ENCODE assay signal across 8 cellular contexts in the genomic region with DNA sequence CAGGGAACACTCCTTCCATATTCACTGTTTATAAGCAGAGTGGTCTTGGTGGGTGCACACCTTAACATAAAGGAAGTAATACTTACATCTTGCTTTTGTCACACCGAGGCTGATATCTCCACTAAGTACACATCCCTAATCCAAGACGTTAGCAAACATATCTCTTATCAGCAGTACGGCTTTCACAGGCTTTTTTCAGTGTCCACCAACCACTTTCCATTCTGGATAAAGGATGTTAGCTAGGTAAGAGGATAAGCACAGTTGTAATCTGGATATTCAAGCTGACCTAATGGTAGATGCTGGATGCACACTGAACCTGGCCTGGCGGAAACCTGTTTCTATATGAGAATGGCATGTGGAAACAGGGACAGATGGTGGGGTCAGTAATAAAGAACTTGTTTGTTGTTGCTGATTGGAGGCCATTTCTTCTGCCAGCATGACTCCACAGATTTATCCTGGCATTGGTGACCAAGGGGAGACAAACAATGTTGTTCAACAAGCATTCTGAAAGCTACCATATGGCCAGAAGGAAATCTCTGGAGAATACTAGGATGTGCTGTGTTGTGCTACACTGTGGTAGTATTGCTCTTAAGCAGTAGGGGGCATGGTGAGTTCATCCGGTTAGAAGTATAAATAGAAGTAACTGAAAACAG.
DNase-seq lines count a peak whose midpoint lies in the region; ATAC-seq, FAIRE-seq and TF ChIP-seq lines count a peak whose summit lies in the region.

No MANE protein-coding gene starts in this region.

- peaks cover 7% of the 10 kb centered on the region; the same call in 1 of the 2 replicates for H3K4me1 ChIP-seq in Caco-2

- TF ChIP-seq CTCF in Caco-2 (IDR thresholded peaks at IDR 0.05; ENCODE audit: insufficient read depth in 1 of 2, low read depth in 1 of 2, low read length in 1 of 2, severe bottlenecking in 1 of 2, unreplicated experiment in 1 of 2), result peak; percentile 36 to 44
- peak; percentile 74 for TF ChIP-seq CTCF in osteocyte (IDR thresholded peaks at IDR 0.05)

- no peak overlapping the region for H3K4me3 Mint-ChIP-seq in Caco-2 (ENCODE audit: unreplicated experiment)
- H3K4me3 Mint-ChIP-seq in osteocyte (ENCODE audit: unreplicated experiment), result no peak overlapping the region

- H3K4me3 ChIP-seq in Caco-2 (ENCODE audit: low read depth, low read length), result no peak overlapping the region

- BruUV-seq in Caco-2 (replicated peaks; lab: Mats Ljungman, UMichigan), result no TSS peak

- H3K27me3 ChIP-seq in Caco-2 (replicated peaks; ENCODE audit: control insufficient read depth, insufficient read depth, low read length), result no peaks in the 10 kb centered on the region

- no peak overlapping the region for H3K27ac Mint-ChIP-seq in Caco-2 (ENCODE audit: unreplicated experiment)
- peak overlapping the region; percentile 45 for H3K27ac Mint-ChIP-seq in osteocyte (ENCODE audit: unreplicated experiment)

- no peaks in the 10 kb centered on the region for H3K36me3 Mint-ChIP-seq in Caco-2 (ENCODE audit: insufficient read depth, unreplicated experiment)
- H3K36me3 Mint-ChIP-seq in osteocyte (ENCODE audit: unreplicated experiment), result peaks cover 4% of the 10 kb centered on the region

- POLR2A ChIA-PET in Caco-2 (lab: Charles Lee), result no interaction called here

- no peaks in the 10 kb centered on the region for H3K9me3 ChIP-seq in Caco-2

- intact Hi-C loops in Caco-2 (cut with micrococcal nuclease; ENCODE audit: unreplicated experiment), result loop anchor here (2.0 kb wide), 1 partner anchor 43 kb away; no protein-coding TSS in a partner anchor

- DNase-seq in Caco-2 (peak; percentile 24 to 27), NCI-H2029 treated with DMSO at 0.1 percent for 48 hours (lab: John Stamatoyannopoulos, UW) (peak; percentile 34), frontal cortex (ENCODE audit: low spot score in 2 of 2) (peak; percentile 4 to 8), osteocyte (ENCODE audit: extremely low spot score, unreplicated experiment) (no peak), 8988T (no peak)

- H3K9me3 Mint-ChIP-seq in Caco-2 (ENCODE audit: unreplicated experiment) (no peaks in the 10 kb centered on the region), osteocyte (ENCODE audit: unreplicated experiment) (no peaks in the 10 kb centered on the region)

- H3K4me1 Mint-ChIP-seq in Caco-2 (ENCODE audit: low read depth, unreplicated experiment) (peaks cover 9% of the 10 kb centered on the region), osteocyte (ENCODE audit: unreplicated experiment) (peaks cover 48% of the 10 kb centered on the region)

- CTCF ChIA-PET in Caco-2 (lab: Charles Lee), result interaction anchor here (0.6 to 1.2 kb wide), 2 partner anchors 9 to 387 kb away, joined by 3 to 5 read pairs; no protein-coding TSS in a partner anchor

- no peaks in the 10 kb centered on the region for H3K36me3 ChIP-seq in Caco-2 (ENCODE audit: control insufficient read depth, insufficient read depth, low read length)

- peak; percentile 59 for FAIRE-seq in TTC549 (lab: Jason Lieb, UNC)
- FAIRE-seq in frontal cortex (lab: Jason Lieb, UNC), result no peak

- no peaks in the 10 kb centered on the region for H3K27me3 Mint-ChIP-seq in Caco-2 (ENCODE audit: insufficient read depth, unreplicated experiment)
- no peaks in the 10 kb centered on the region for H3K27me3 Mint-ChIP-seq in osteocyte (ENCODE audit: unreplicated experiment)

- peak; percentile 100 for ATAC-seq in GM18909 (IDR thresholded peaks at IDR 0.05; ENCODE audit: poor library complexity, unreplicated experiment)
- ATAC-seq in HG03066 (IDR thresholded peaks at IDR 0.05; ENCODE audit: low read depth, unreplicated experiment), result peak; percentile 99

Comparison
In these comparisons a context has a peak if more than half of its experiments do, and no peak if none do; other contexts are left out.
1. DNase-seq: peak in Caco-2 (2 of 2), NCI-H2029 treated with DMSO at 0.1 percent for 48 hours (single experiment) and frontal cortex (2 of 2); none in osteocyte (single experiment) and 8988T (single experiment).